In genomic region chr10:102819054-102819453, GRCh38 we compare ENCODE assay signal across 13 cellular contexts. TPM values are rescaled to one million over a fixed set of nuclear protein-coding genes. Genes with fewer than 3 reads are reported as not detected.
A peak's percentile ranks its signal among the peaks of the same experiment; 100 is the strongest.
DNase-seq lines count a peak whose midpoint lies in the region; ATAC-seq and TF ChIP-seq lines count a peak whose summit lies in the region.
"Had no signal": no experiment of that assay in that cellular context is flagged by ENCODE, and none has a peak within 500 bp of the region (broad histone marks: within the 10 kb centered on the region; RNA-seq: fewer than 3 reads in every experiment).

No MANE protein-coding gene starts in this region.

- peak; percentile 19 to 47 for ATAC-seq in lower lobe of right lung
- ATAC-seq in thoracic aorta (ENCODE audit: insufficient number of reproducible peaks, low FRiP score, low read depth) = no peak
- no peak for ATAC-seq in HG02623 (IDR thresholded peaks at IDR 0.05; ENCODE audit: unreplicated experiment)
- ATAC-seq in GM21529 (IDR thresholded peaks at IDR 0.05; ENCODE audit: unreplicated experiment) = no peak
- ATAC-seq: activated naive CD8-positive, alpha-beta T cell treated with anti-CD3 and anti-CD28 coated beads, Interleukin-2, amount 50 U/mL, for 24 hours; CD8-positive, alpha-beta T cell; left colon had no signal

- H3K9me3 ChIP-seq in ascending aorta (no peaks in the 10 kb centered on the region), lower lobe of right lung (no peaks in the 10 kb centered on the region), thoracic aorta (no peaks in the 10 kb centered on the region)

- TF ChIP-seq CTCF in ascending aorta (IDR thresholded peaks at IDR 0.05) (no peak), lower lobe of right lung (IDR thresholded peaks at IDR 0.05) (no peak), thoracic aorta (IDR thresholded peaks at IDR 0.05) (no peak)

- intact Hi-C loops in ascending aorta (cut with DNase I) (no loop called here), lower lobe of right lung (cut with DNase I) (no loop called here)

- H3K4me3 ChIP-seq in ascending aorta (no peak overlapping the region), lower lobe of right lung (no peak overlapping the region), thoracic aorta (no peak overlapping the region)
- H3K4me3 ChIP-seq: dorsolateral prefrontal cortex had no signal

- H3K36me3 ChIP-seq in ascending aorta (peaks cover 2% of the 10 kb centered on the region in 2 donors), lower lobe of right lung (peaks cover 3% of the 10 kb centered on the region), thoracic aorta (no peaks in the 10 kb centered on the region)

- DNase-seq in Kasumi-1 (lab: John Stamatoyannopoulos, UW) = peak; percentile 74 to 75
- DNase-seq in ascending aorta (ENCODE audit: low spot score in 2 of 2) = peak; percentile 53 to 79
- DNase-seq in lower lobe of right lung = peak; percentile 53
- no peak for DNase-seq in thoracic aorta (ENCODE audit: low spot score)
- no peak for DNase-seq in activated CD4-positive, CD25-positive, alpha-beta regulatory T cell (lab: John Stamatoyannopoulos, UW)
- DNase-seq in NCI-H748 treated with DMSO at 0.1 percent for 48 hours (lab: John Stamatoyannopoulos, UW) = no peak
- DNase-seq: activated naive CD8-positive, alpha-beta T cell treated with anti-CD3 and anti-CD28 coated beads, Interleukin-2, amount 50 U/mL, for 24 hours; CD8-positive, alpha-beta T cell; dorsolateral prefrontal cortex had no signal

- H3K4me1 ChIP-seq in ascending aorta (peaks cover 23 to 30% of the 10 kb centered on the region in 2 donors), lower lobe of right lung (peaks cover 52% of the 10 kb centered on the region), thoracic aorta (ENCODE audit: control insufficient read depth in 1 of 2, low read depth in 2 of 2) (peaks cover 24 to 28% of the 10 kb centered on the region in 2 donors)

- H3K27me3 ChIP-seq in ascending aorta (no peaks in the 10 kb centered on the region), lower lobe of right lung (ENCODE audit: low read depth) (no peaks in the 10 kb centered on the region), thoracic aorta (replicated peaks; ENCODE audit: insufficient read depth) (no peaks in the 10 kb centered on the region)
- H3K27me3 ChIP-seq: dorsolateral prefrontal cortex had no signal

- H3K27ac ChIP-seq in ascending aorta = peak overlapping the region; percentile 95 to 99
- peak overlapping the region; percentile 68 for H3K27ac ChIP-seq in lower lobe of right lung
- H3K27ac ChIP-seq in thoracic aorta = peak overlapping the region; percentile 96 to 99

RNA-seq across cellular contexts. Expression of gene CYP17A1, which starts 18.2 kb away (rescaled TPM):
- total RNA-seq in ascending aorta (116 TPM), lower lobe of right lung (0.80 TPM), thoracic aorta (1 to 10 TPM in 1 of 2 donors, under 1 TPM in 1; 0.41 to 1.3 TPM)
- total RNA-seq: CD8-positive, alpha-beta T cell; left colon; LHCN-M2 had no signal

RNA-seq across cellular contexts. Expression of gene BORCS7, which starts 35.0 kb away (rescaled TPM):
- total RNA-seq in ascending aorta (57.2 TPM), lower lobe of right lung (21.9 TPM), thoracic aorta (10 to 100 TPM; 35.2 to 38.7 TPM)

RNA-seq across cellular contexts. Expression of gene AS3MT, which starts 50.2 kb away (rescaled TPM):
- 1.4 TPM for total RNA-seq in ascending aorta
- total RNA-seq in lower lobe of right lung = 1.9 TPM
- total RNA-seq in thoracic aorta = 1 to 10 TPM; 5.6 to 6.2 TPM

Comparison
In these comparisons a context has a peak if more than half of its experiments do, and no peak if none do; other contexts are left out.
1. DNase-seq: peak in Kasumi-1 (2 of 2), ascending aorta (2 of 2) and lower lobe of right lung (single experiment); none in thoracic aorta (single experiment), activated CD4-positive, CD25-positive, alpha-beta regulatory T cell (0 of 4) and NCI-H748 treated with DMSO at 0.1 percent for 48 hours (single experiment).
2. ATAC-seq: peak in lower lobe of right lung (2 of 2); none in thoracic aorta (single experiment), HG02623 (single experiment) and GM21529 (single experiment).
3. RNA of gene CYP17A1, which starts 18.2 kb away (total RNA-seq): 116 TPM in ascending aorta (single experiment); 0.41 to 1.3 TPM in thoracic aorta and 0.80 TPM in lower lobe of right lung (single experiment); every median in the first group is over 10 times any median in the second.
4. Peak in every context shown above with its lines, with median percentiles within 50 percentile points of each other: H3K27ac ChIP-seq.